1 cellular context compared by ENCODE assay signal in the genomic region with DNA sequence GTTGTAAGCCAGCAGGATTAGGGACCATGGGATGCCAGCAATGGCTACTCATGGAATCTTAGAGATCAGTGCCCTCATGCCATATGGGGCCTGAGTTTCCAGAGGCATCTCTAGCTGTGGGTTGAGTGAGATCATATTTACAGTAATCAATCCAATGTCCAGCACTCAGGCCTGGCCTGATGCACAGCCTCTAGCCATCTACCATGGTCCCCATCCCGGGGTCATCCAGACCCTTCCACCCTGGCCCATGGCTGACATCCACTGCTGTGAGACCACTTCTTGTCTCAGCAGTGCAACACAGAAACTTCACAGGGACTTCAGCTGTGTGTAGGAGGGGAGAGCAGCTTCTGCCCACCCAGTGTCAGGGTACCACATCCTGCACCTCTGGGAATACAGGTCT.
TF ChIP-seq lines count a peak whose summit lies in the region.

No MANE protein-coding gene starts in this region.

TF ChIP-seq in SK-N-SH, 30 proteins besides CTCF, POLR2A, EP300 and RAD21 (continued from another document):
- TF ChIP-seq, protein P1, sequence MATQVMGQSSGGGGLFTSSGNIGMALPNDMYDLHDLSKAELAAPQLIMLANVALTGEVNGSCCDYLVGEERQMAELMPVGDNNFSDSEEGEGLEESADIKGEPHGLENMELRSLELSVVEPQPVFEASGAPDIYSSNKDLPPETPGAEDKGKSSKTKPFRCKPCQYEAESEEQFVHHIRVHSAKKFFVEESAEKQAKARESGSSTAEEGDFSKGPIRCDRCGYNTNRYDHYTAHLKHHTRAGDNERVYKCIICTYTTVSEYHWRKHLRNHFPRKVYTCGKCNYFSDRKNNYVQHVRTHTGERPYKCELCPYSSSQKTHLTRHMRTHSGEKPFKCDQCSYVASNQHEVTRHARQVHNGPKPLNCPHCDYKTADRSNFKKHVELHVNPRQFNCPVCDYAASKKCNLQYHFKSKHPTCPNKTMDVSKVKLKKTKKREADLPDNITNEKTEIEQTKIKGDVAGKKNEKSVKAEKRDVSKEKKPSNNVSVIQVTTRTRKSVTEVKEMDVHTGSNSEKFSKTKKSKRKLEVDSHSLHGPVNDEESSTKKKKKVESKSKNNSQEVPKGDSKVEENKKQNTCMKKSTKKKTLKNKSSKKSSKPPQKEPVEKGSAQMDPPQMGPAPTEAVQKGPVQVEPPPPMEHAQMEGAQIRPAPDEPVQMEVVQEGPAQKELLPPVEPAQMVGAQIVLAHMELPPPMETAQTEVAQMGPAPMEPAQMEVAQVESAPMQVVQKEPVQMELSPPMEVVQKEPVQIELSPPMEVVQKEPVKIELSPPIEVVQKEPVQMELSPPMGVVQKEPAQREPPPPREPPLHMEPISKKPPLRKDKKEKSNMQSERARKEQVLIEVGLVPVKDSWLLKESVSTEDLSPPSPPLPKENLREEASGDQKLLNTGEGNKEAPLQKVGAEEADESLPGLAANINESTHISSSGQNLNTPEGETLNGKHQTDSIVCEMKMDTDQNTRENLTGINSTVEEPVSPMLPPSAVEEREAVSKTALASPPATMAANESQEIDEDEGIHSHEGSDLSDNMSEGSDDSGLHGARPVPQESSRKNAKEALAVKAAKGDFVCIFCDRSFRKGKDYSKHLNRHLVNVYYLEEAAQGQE (IDR thresholded peaks at IDR 0.05; ENCODE audit: low read depth, low read length): no peak
- no peak for TF ChIP-seq NFIC (IDR thresholded peaks at IDR 0.05; ENCODE audit: borderline replicate concordance)
- TF ChIP-seq TEAD4 (IDR thresholded peaks at IDR 0.05; ENCODE audit: borderline replicate concordance, insufficient read depth): no peak
- TF ChIP-seq POLR2AphosphoS5 (IDR thresholded peaks at IDR 0.05; ENCODE audit: low read depth, low read length): no peak
- no peak for TF ChIP-seq JUND (IDR thresholded peaks at IDR 0.05)
